8 cellular contexts compared by ENCODE assay signal in genomic region chr3:156711944-156712343, GRCh38. TPM values are rescaled to one million over a fixed set of nuclear protein-coding genes. Genes with fewer than 3 reads are reported as not detected.
DNase-seq lines count a peak whose midpoint lies in the region; ATAC-seq and TF ChIP-seq lines count a peak whose summit lies in the region.
"Not testable (repeated sequence)": the region's sequence is repeated elsewhere in the genome, so short reads cannot be mapped to it uniquely, and the experiment has no call there.

No MANE protein-coding gene starts in this region.

- POLR2A ChIA-PET in CD4-positive, alpha-beta T cell (lab: Charles Lee); naive thymus-derived CD8-positive, alpha-beta T cell (lab: Charles Lee): not testable (repeated sequence)

- not testable (repeated sequence) for DNase-seq in CD4-positive, alpha-beta T cell; T-helper 17 cell; naive thymus-derived CD8-positive, alpha-beta T cell
- peak; percentile 52 for DNase-seq in choroid plexus epithelial cell (ENCODE audit: low read depth)

- peaks cover 31% of the 10 kb centered on the region for H3K36me3 Mint-ChIP-seq in CD4-positive, alpha-beta T cell (ENCODE audit: low read depth)
- not testable (repeated sequence) for H3K36me3 Mint-ChIP-seq in T-helper 17 cell (ENCODE audit: low read depth)
- H3K36me3 Mint-ChIP-seq in naive thymus-derived CD8-positive, alpha-beta T cell: peaks cover 0 to 23% (median 22%) of the 10 kb centered on the region in 3 donors

- H3K4me3 ChIP-seq in choroid plexus epithelial cell (ENCODE audit: low read depth, low read length): not testable (repeated sequence)

- CTCF ChIA-PET in CD4-positive, alpha-beta T cell (lab: Charles Lee): not testable (repeated sequence)

- not testable (repeated sequence) for H3K9me3 Mint-ChIP-seq in CD4-positive, alpha-beta T cell; naive thymus-derived CD8-positive, alpha-beta T cell

- H3K27ac ChIP-seq in CD4-positive, alpha-beta T cell (ENCODE audit: low read depth, low read length): not testable (repeated sequence)

- H3K9me3 ChIP-seq in CD4-positive, alpha-beta T cell (ENCODE audit: control insufficient read depth, low read length); T-helper 17 cell (ENCODE audit: control insufficient read depth, low read length, poor library complexity, severe bottlenecking): not testable (repeated sequence)

- H3K4me1 Mint-ChIP-seq in CD4-positive, alpha-beta T cell (ENCODE audit: low read depth); T-helper 17 cell; naive thymus-derived CD8-positive, alpha-beta T cell: not testable (repeated sequence)

- peak; percentile 81 for ATAC-seq in CD4-positive, alpha-beta T cell (ENCODE audit: poor library complexity)
- peak; percentile 95 for ATAC-seq in GM18868 (IDR thresholded peaks at IDR 0.05; ENCODE audit: unreplicated experiment)
- peak; percentile 81 for ATAC-seq in GM21717 (IDR thresholded peaks at IDR 0.05; ENCODE audit: unreplicated experiment)
- peak; percentile 59 for ATAC-seq in HG02943 (IDR thresholded peaks at IDR 0.05; ENCODE audit: low read depth, unreplicated experiment)
- ATAC-seq in HG03575 (IDR thresholded peaks at IDR 0.05; ENCODE audit: extremely low read depth, insufficient number of reproducible peaks, low FRiP score, unreplicated experiment): peak; percentile 72
- ATAC-seq in T-helper 17 cell: peak; percentile 65
- peak; percentile 44 to 71 for ATAC-seq in naive thymus-derived CD8-positive, alpha-beta T cell

- H3K27me3 ChIP-seq in CD4-positive, alpha-beta T cell (ENCODE audit: control insufficient read depth, insufficient read depth, low read length): not testable (repeated sequence)

- not testable (repeated sequence) for H3K27ac Mint-ChIP-seq in CD4-positive, alpha-beta T cell; T-helper 17 cell; naive thymus-derived CD8-positive, alpha-beta T cell

- not testable (repeated sequence) for H3K4me3 Mint-ChIP-seq in CD4-positive, alpha-beta T cell; T-helper 17 cell; naive thymus-derived CD8-positive, alpha-beta T cell

- not testable (repeated sequence) for TF ChIP-seq CTCF in CD4-positive, alpha-beta T cell (IDR thresholded peaks at IDR 0.05); choroid plexus epithelial cell (conservative IDR thresholded peaks at IDR 0.05; ENCODE audit: low read depth, low read length)

- intact Hi-C loops in CD4-positive, alpha-beta T cell (cut with DNase I, micrococcal nuclease): not testable (repeated sequence)

- H3K27me3 Mint-ChIP-seq in CD4-positive, alpha-beta T cell; T-helper 17 cell; naive thymus-derived CD8-positive, alpha-beta T cell: not testable (repeated sequence)

RNA-seq across cellular contexts. Expression of gene TIPARP, which starts 37.6 kb away (rescaled TPM):
- total RNA-seq in CD4-positive, alpha-beta T cell: 100 to 1,000 TPM; 158 to 166 TPM
- 100 to 1,000 TPM; 126 to 180 TPM for total RNA-seq in T-helper 17 cell
- 10 to 100 TPM; 57.3 to 62.0 TPM for total RNA-seq in naive thymus-derived CD8-positive, alpha-beta T cell
- 10 to 100 TPM in 1 of 3 donors, 1 to 10 TPM in 2; 4.2 to 20.9 (median 7.0) TPM for polyA plus RNA-seq in naive thymus-derived CD8-positive, alpha-beta T cell
